Comparison of ENCODE assay signal across 9 cellular contexts in the genomic region with DNA sequence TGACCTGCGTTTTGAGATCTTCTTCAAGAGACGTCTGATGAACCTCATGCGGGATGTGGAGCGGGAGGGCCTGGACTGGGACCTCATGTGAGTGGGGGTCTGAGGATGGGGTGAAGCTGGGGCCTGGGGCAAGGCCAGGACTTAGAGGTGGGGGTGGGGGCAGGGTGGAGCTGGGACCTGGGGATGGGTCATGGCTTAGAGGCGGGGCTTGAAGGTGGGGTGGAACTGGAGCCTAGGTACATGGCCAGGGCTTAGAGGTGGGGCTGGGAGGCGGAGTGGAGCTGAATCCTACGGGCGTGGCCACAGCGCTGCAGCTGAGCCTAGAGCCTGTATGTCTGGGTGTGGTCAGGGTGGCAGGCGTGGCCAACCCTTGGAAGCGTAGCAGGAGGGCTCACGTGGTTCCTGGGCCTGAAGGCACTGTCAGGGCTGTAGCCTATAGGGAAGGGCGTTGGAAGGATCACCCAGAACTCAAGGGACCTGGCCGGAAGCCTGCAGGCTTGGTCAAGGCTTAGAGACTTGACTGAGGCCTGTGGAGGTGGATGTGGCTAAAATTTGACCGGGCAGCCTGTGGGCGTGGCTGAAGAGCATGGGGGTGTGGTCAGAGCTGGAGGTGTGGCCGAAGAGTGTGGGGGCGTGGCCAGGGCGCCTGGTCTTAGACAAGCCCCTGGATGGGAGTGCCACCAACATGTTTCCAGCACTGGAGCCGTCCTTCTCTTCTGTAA. TPM values are rescaled to one million over a fixed set of nuclear protein-coding genes. Genes with fewer than 3 reads are reported as not detected.
DNase-seq lines count a peak whose midpoint lies in the region; ATAC-seq and FAIRE-seq lines count a peak whose summit lies in the region.
"Had no signal": no experiment of that assay in that cellular context is flagged by ENCODE, and none has a peak within 500 bp of the region (broad histone marks: within the 10 kb centered on the region; RNA-seq: fewer than 3 reads in every experiment).

No MANE protein-coding gene starts in this region.

- FAIRE-seq in urothelium cell line (lab: Jason Lieb, UNC), result no peak

- H3K9me3 Mint-ChIP-seq in activated naive CD8-positive, alpha-beta T cell treated with anti-CD3 and anti-CD28 coated beads for 36 hours, result no peaks in the 10 kb centered on the region

- no peak for ATAC-seq in GM19324 (IDR thresholded peaks at IDR 0.05; ENCODE audit: low FRiP score, unreplicated experiment)
- ATAC-seq: body of pancreas had no signal

- no peak overlapping the region for H3K27ac Mint-ChIP-seq in activated naive CD8-positive, alpha-beta T cell treated with anti-CD3 and anti-CD28 coated beads for 36 hours

- DNase-seq in stimulated activated CD4-positive, alpha-beta T cell treated with anti-CD3 and anti-CD28 coated beads, Interleukin-1b, Interleukin-23, amount 100 ng/mL, for 48 hours, result peak; percentile 32
- no peak for DNase-seq in stimulated activated CD4-positive, alpha-beta T cell treated with anti-CD3 and anti-CD28 coated beads, Interleukin-12 subunit alpha, Interleukin-12 subunit beta, amount 100 ng/mL, for 4 hours
- peak; percentile 47 for DNase-seq in NCI-H69 (lab: John Stamatoyannopoulos, UW)
- peak; percentile 38 for DNase-seq in activated naive CD8-positive, alpha-beta T cell treated with anti-CD3 and anti-CD28 coated beads for 36 hours
- peak; percentile 58 for DNase-seq in urothelium cell line (ENCODE audit: low spot score)
- DNase-seq in AML-193 (lab: John Stamatoyannopoulos, UW), result no peak

- H3K4me3 ChIP-seq in iPS-18c (ENCODE audit: insufficient read depth, low read depth, low read length), result peak overlapping the region; percentile 26; the same call in 1 of the 2 replicates
- H3K4me3 ChIP-seq: body of pancreas had no signal

- no peaks in the 10 kb centered on the region for H3K27me3 Mint-ChIP-seq in activated naive CD8-positive, alpha-beta T cell treated with anti-CD3 and anti-CD28 coated beads for 36 hours

- H3K4me3 Mint-ChIP-seq in activated naive CD8-positive, alpha-beta T cell treated with anti-CD3 and anti-CD28 coated beads for 36 hours, result no peak overlapping the region

- no peaks in the 10 kb centered on the region for H3K4me1 Mint-ChIP-seq in activated naive CD8-positive, alpha-beta T cell treated with anti-CD3 and anti-CD28 coated beads for 36 hours

- peaks cover 39% of the 10 kb centered on the region for H3K36me3 Mint-ChIP-seq in activated naive CD8-positive, alpha-beta T cell treated with anti-CD3 and anti-CD28 coated beads for 36 hours

- H3K9me3 ChIP-seq in iPS-18c (ENCODE audit: control insufficient read depth, insufficient read depth, low read length), result no peaks in the 10 kb centered on the region
- H3K9me3 ChIP-seq: body of pancreas had no signal

RNA-seq across cellular contexts. Expression of a gene that starts 24.2 kb away (rescaled TPM):
- 10 to 100 TPM; 78.9 to 80.1 TPM for total RNA-seq in activated naive CD8-positive, alpha-beta T cell treated with anti-CD3 and anti-CD28 coated beads for 36 hours

Comparison
In these comparisons a context has a peak if more than half of its experiments do, and no peak if none do; other contexts are left out.
1. DNase-seq: peak in stimulated activated CD4-positive, alpha-beta T cell treated with anti-CD3 and anti-CD28 coated beads, Interleukin-1b, Interleukin-23, amount 100 ng/mL, for 48 hours (single experiment), NCI-H69 (single experiment), activated naive CD8-positive, alpha-beta T cell treated with anti-CD3 and anti-CD28 coated beads for 36 hours (single experiment) and urothelium cell line (single experiment); none in stimulated activated CD4-positive, alpha-beta T cell treated with anti-CD3 and anti-CD28 coated beads, Interleukin-12 subunit alpha, Interleukin-12 subunit beta, amount 100 ng/mL, for 4 hours (single experiment) and AML-193 (0 of 2).